In genomic region chr21:30348506-30348905, GRCh38 we compare ENCODE assay signal across 35 cellular contexts. TPM values are rescaled to one million over a fixed set of nuclear protein-coding genes. Genes with fewer than 3 reads are reported as not detected.
"Had no signal": no experiment of that assay in that cellular context is flagged by ENCODE, and none has a peak within 500 bp of the region (broad histone marks: within the 10 kb centered on the region; RNA-seq: fewer than 3 reads in every experiment).

Gene KRTAP23-1 (minus strand): TSS chr21:30348606. CDS start chr21:30348606, 0 bp downstream.

- DNase-seq: activated CD4-positive, alpha-beta memory T cell treated with anti-CD3 and anti-CD28 coated beads for 36 hours; activated CD4-positive, alpha-beta T cell treated with anti-CD3 and anti-CD28 coated beads, Interleukin-2, amount 10 ng/mL, durations not matched to agents 24 days and 14 days; activated CD8-positive, alpha-beta memory T cell treated with anti-CD3 and anti-CD28 coated beads, Interleukin-2, amount 50 U/mL, for 4 hours; activated naive CD8-positive, alpha-beta T cell treated with anti-CD3 and anti-CD28 coated beads, Interleukin-2, amount 50 U/mL, for 24 hours; activated T-cell treated with anti-CD3 and anti-CD28 coated beads, Interleukin-2, amount 50 U/mL, for 1 hour; effector memory CD4-positive, alpha-beta T cell; erythroblast; islet precursor cell; left ventricle myocardium inferior; mesendoderm; natural killer cell; right lobe of liver; stimulated activated CD4-positive, alpha-beta T cell treated with anti-CD3 and anti-CD28 coated beads, Interleukin-12 subunit alpha, Interleukin-12 subunit beta, amount 100 ng/mL, for 4 hours; stimulated activated CD4-positive, alpha-beta T cell treated with anti-CD3 and anti-CD28 coated beads, Interleukin-4, amount 100 ng/mL, for 1 hour; stomach; SW 1271; T-helper 9 cell; tibial artery; upper lobe of right lung; WERI-Rb-1 had no signal

- H3K27ac Mint-ChIP-seq: activated CD4-positive, alpha-beta memory T cell treated with anti-CD3 and anti-CD28 coated beads for 36 hours; activated CD4-positive, alpha-beta T cell treated with anti-CD3 and anti-CD28 coated beads, Interleukin-2, amount 10 ng/mL, durations not matched to agents 24 days and 14 days; activated naive CD4-positive, alpha-beta T cell treated with anti-CD3 and anti-CD28 coated beads, Interleukin-2, amount 50 U/mL, for 24 hours; activated naive CD8-positive, alpha-beta T cell treated with anti-CD3 and anti-CD28 coated beads, Interleukin-2, amount 50 U/mL, for 24 hours; natural killer cell; T-helper 1 cell treated with Interleukin-12 subunit alpha and Interleukin-12 subunit beta and Interleukin-4 antibody, amounts not matched to agents 30 μg/mL and 1 μg/mL, for 36 hours had no signal

- H3K27me3 ChIP-seq: breast epithelium, gastroesophageal sphincter, hepatocyte, right lobe of liver, stomach, suprapubic skin, tibial artery, upper lobe of right lung had no signal

- H3K4me1 ChIP-seq: breast epithelium, gastroesophageal sphincter, left ventricle myocardium inferior, right lobe of liver, stomach, suprapubic skin, tibial artery, upper lobe of right lung had no signal

- H3K9me3 Mint-ChIP-seq: activated CD4-positive, alpha-beta memory T cell treated with anti-CD3 and anti-CD28 coated beads for 36 hours; activated CD4-positive, alpha-beta T cell treated with anti-CD3 and anti-CD28 coated beads, Interleukin-2, amount 10 ng/mL, durations not matched to agents 24 days and 14 days; activated naive CD4-positive, alpha-beta T cell treated with anti-CD3 and anti-CD28 coated beads, Interleukin-2, amount 50 U/mL, for 24 hours; activated naive CD8-positive, alpha-beta T cell treated with anti-CD3 and anti-CD28 coated beads, Interleukin-2, amount 50 U/mL, for 24 hours; T-helper 1 cell treated with Interleukin-12 subunit alpha and Interleukin-12 subunit beta and Interleukin-4 antibody, amounts not matched to agents 30 μg/mL and 1 μg/mL, for 36 hours had no signal

- H3K9me3 ChIP-seq: breast epithelium, gastroesophageal sphincter, right lobe of liver, suprapubic skin, tibial artery, upper lobe of right lung had no signal

- H3K4me3 Mint-ChIP-seq: activated CD4-positive, alpha-beta memory T cell treated with anti-CD3 and anti-CD28 coated beads for 36 hours; activated CD4-positive, alpha-beta T cell treated with anti-CD3 and anti-CD28 coated beads, Interleukin-2, amount 10 ng/mL, durations not matched to agents 24 days and 14 days; activated naive CD4-positive, alpha-beta T cell treated with anti-CD3 and anti-CD28 coated beads, Interleukin-2, amount 50 U/mL, for 24 hours; activated naive CD8-positive, alpha-beta T cell treated with anti-CD3 and anti-CD28 coated beads, Interleukin-2, amount 50 U/mL, for 24 hours; central memory CD8-positive, alpha-beta T cell; natural killer cell; T-helper 1 cell treated with Interleukin-12 subunit alpha and Interleukin-12 subunit beta and Interleukin-4 antibody, amounts not matched to agents 30 μg/mL and 1 μg/mL, for 36 hours had no signal

- H3K4me2 ChIP-seq: hepatocyte had no signal

- H3K4me1 Mint-ChIP-seq: activated CD4-positive, alpha-beta T cell treated with anti-CD3 and anti-CD28 coated beads, Interleukin-2, amount 10 ng/mL, durations not matched to agents 24 days and 14 days; activated naive CD4-positive, alpha-beta T cell treated with anti-CD3 and anti-CD28 coated beads, Interleukin-2, amount 50 U/mL, for 24 hours; activated naive CD8-positive, alpha-beta T cell treated with anti-CD3 and anti-CD28 coated beads, Interleukin-2, amount 50 U/mL, for 24 hours; central memory CD8-positive, alpha-beta T cell; natural killer cell had no signal

- H3K36me3 Mint-ChIP-seq: activated CD4-positive, alpha-beta memory T cell treated with anti-CD3 and anti-CD28 coated beads for 36 hours; activated naive CD4-positive, alpha-beta T cell treated with anti-CD3 and anti-CD28 coated beads, Interleukin-2, amount 50 U/mL, for 24 hours; natural killer cell had no signal

- H3K27me3 Mint-ChIP-seq: activated CD4-positive, alpha-beta T cell treated with anti-CD3 and anti-CD28 coated beads, Interleukin-2, amount 10 ng/mL, durations not matched to agents 24 days and 14 days; activated naive CD8-positive, alpha-beta T cell treated with anti-CD3 and anti-CD28 coated beads, Interleukin-2, amount 50 U/mL, for 24 hours; central memory CD8-positive, alpha-beta T cell had no signal

- H3K4me3 ChIP-seq: breast epithelium, gastroesophageal sphincter, hepatocyte, left ventricle myocardium inferior, lung, right lobe of liver, skin epidermis, stomach, suprapubic skin, tibial artery, upper lobe of right lung had no signal

- H3K36me3 ChIP-seq: breast epithelium, gastroesophageal sphincter, left ventricle myocardium inferior, right lobe of liver, stomach, suprapubic skin, tibial artery, upper lobe of right lung, WERI-Rb-1 had no signal

- H3K27ac ChIP-seq: breast epithelium, gastroesophageal sphincter, hepatocyte, left ventricle myocardium inferior, right lobe of liver, skin epidermis, stomach, suprapubic skin, tibial artery, upper lobe of right lung, WERI-Rb-1 had no signal

- ATAC-seq: activated CD4-positive, CD25-positive, alpha-beta regulatory T cell treated with anti-CD3 and anti-CD28 coated beads, Interleukin-2, amount 50 U/mL, for 24 hours; activated naive CD8-positive, alpha-beta T cell treated with anti-CD3 and anti-CD28 coated beads, Interleukin-2, amount 50 U/mL, for 24 hours; gastroesophageal sphincter; natural killer cell had no signal

- H2AFZ ChIP-seq: hepatocyte had no signal

RNA-seq across cellular contexts. Expression of gene KRTAP23-1, which starts in this region (rescaled TPM):
- total RNA-seq: activated CD4-positive, alpha-beta memory T cell treated with anti-CD3 and anti-CD28 coated beads for 36 hours; activated CD4-positive, alpha-beta T cell treated with anti-CD3 and anti-CD28 coated beads, Interleukin-2, amount 10 ng/mL, durations not matched to agents 24 days and 14 days; activated CD8-positive, alpha-beta memory T cell treated with anti-CD3 and anti-CD28 coated beads for 36 hours; breast epithelium; dermis microvascular lymphatic vessel endothelial cell; gastroesophageal sphincter; hepatocyte; left ventricle myocardium inferior; lung; mononuclear cell; natural killer cell; osteoblast; posterior vena cava; right lobe of liver; stomach; suprapubic skin; upper lobe of right lung had no signal
- polyA plus RNA-seq: hepatocyte, lung, stomach had no signal
